Comparison of ENCODE assay signal across 17 cellular contexts in genomic region chr16:88635671-88636070, GRCh38. TPM values are rescaled to one million over a fixed set of nuclear protein-coding genes. Genes with fewer than 3 reads are reported as not detected.
DNase-seq lines count a peak whose midpoint lies in the region; ATAC-seq, FAIRE-seq and TF ChIP-seq lines count a peak whose summit lies in the region.
"Had no signal": no experiment of that assay in that cellular context is flagged by ENCODE, and none has a peak within 500 bp of the region (broad histone marks: within the 10 kb centered on the region; RNA-seq: fewer than 3 reads in every experiment).

No MANE protein-coding gene starts in this region.

- no peak overlapping the region for H2BK5ac ChIP-seq in H1 (ENCODE audit: low read depth, low read length)

- TF ChIP-seq EP300 in H1 (IDR thresholded peaks at IDR 0.05; ENCODE audit: borderline replicate concordance in 1 of 2, low read depth in 2 of 2, low read length in 2 of 2): no peak

- H2AK5ac ChIP-seq in H1 (ENCODE audit: low read depth, low read length): no peak overlapping the region; the same call in 1 of the 2 replicates

- intact Hi-C loops in left cardiac atrium (cut with DNase I): no loop called here

- POLR2A ChIA-PET in H1 (lab: Charles Lee; ENCODE audit: partially characterized antibody): interaction anchor here (1.1 kb wide), 1 partner anchor 19 kb away, joined by 3 read pairs; no protein-coding TSS in a partner anchor

- H3K36me3 ChIP-seq in H1 (ENCODE audit: control insufficient read depth in 2 of 4, insufficient read depth in 4 of 4, low read length in 3 of 4): peaks cover 0 to 13% (median 5%) of the 10 kb centered on the region in 4 experiments; a peak in 3 of 8 replicates

- no peak overlapping the region for H3K4ac ChIP-seq in H1 (replicated peaks; ENCODE audit: insufficient read length, low read depth, low read length)

- no peak overlapping the region for H3K9ac ChIP-seq in H1 (replicated peaks in 1 of 4; ENCODE audit: extremely low read depth in 1 of 4, low read depth in 3 of 4, low read length in 3 of 4)
- H3K9ac ChIP-seq: parathyroid adenoma, SK-N-SH had no signal

- H3K9me3 ChIP-seq in H1 (ENCODE audit: insufficient read depth in 2 of 2, low read depth in 1 of 2, low read length in 1 of 2): no peaks in the 10 kb centered on the region
- H3K9me3 ChIP-seq: heart left ventricle, Peyer's patch, SK-N-SH had no signal

- no peak overlapping the region for H2BK15ac ChIP-seq in H1 (ENCODE audit: low read length)

- H3K4me1 ChIP-seq in H1 (replicated peaks in 1 of 4; ENCODE audit: control insufficient read depth in 3 of 4, insufficient read depth in 4 of 4, low read length in 3 of 4): peaks cover 5 to 49% (median 31%) of the 10 kb centered on the region in 4 experiments
- H3K4me1 ChIP-seq: parathyroid adenoma had no signal

- no peak overlapping the region for H2AFZ ChIP-seq in H1 (ENCODE audit: low read length)
- H2AFZ ChIP-seq: parathyroid adenoma had no signal

- no peak overlapping the region for H4K91ac ChIP-seq in H1 (replicated peaks; ENCODE audit: insufficient read length, low read length)

- no peak overlapping the region for H3K27ac ChIP-seq in H1 (ENCODE audit: low read depth, low read length)
- H3K27ac ChIP-seq: parathyroid adenoma had no signal

- H3K4me2 ChIP-seq in H1 (ENCODE audit: insufficient read depth in 1 of 2, low read depth in 2 of 2, low read length in 2 of 2): peak overlapping the region in 1 of 2 experiments; percentile 60; a peak in 2 of 4 replicates
- H3K4me2 ChIP-seq: SK-N-SH had no signal

- H3K56ac ChIP-seq in H1 (replicated peaks; ENCODE audit: insufficient read length, low read depth, low read length): no peak overlapping the region

- H3K4me1 Mint-ChIP-seq in activated naive CD8-positive, alpha-beta T cell (ENCODE audit: low read depth): peaks cover 37% of the 10 kb centered on the region
- peaks cover 54% of the 10 kb centered on the region for H3K4me1 Mint-ChIP-seq in activated naive CD8-positive, alpha-beta T cell treated with anti-CD3 and anti-CD28 coated beads, Interleukin-2, amount 50 U/mL, for 24 hours
- H3K4me1 Mint-ChIP-seq in type B pancreatic cell (ENCODE audit: unreplicated experiment): peaks cover 5% of the 10 kb centered on the region

- peaks cover 0 to 4% of the 10 kb centered on the region in 2 experiments for H4K20me1 ChIP-seq in H1 (replicated peaks in 1 of 2; ENCODE audit: control insufficient read depth in 1 of 2, insufficient read depth in 2 of 2, low read length in 2 of 2)

- H3K4me3 ChIP-seq in H1 (ENCODE audit: extremely low read depth in 1 of 4, insufficient read depth in 2 of 4, low read depth in 3 of 4, low read length in 4 of 4): no peak overlapping the region

- no peaks in the 10 kb centered on the region for H3K9me3 Mint-ChIP-seq in activated naive CD8-positive, alpha-beta T cell (ENCODE audit: low read depth)
- peaks cover 4% of the 10 kb centered on the region for H3K9me3 Mint-ChIP-seq in activated naive CD8-positive, alpha-beta T cell treated with anti-CD3 and anti-CD28 coated beads, Interleukin-2, amount 50 U/mL, for 24 hours
- no peaks in the 10 kb centered on the region for H3K9me3 Mint-ChIP-seq in type B pancreatic cell

- no peak overlapping the region for H4K5ac ChIP-seq in H1 (ENCODE audit: insufficient read length, low read depth, low read length)

- H3K27me3 Mint-ChIP-seq in activated naive CD8-positive, alpha-beta T cell: no peaks in the 10 kb centered on the region
- H3K27me3 Mint-ChIP-seq in activated naive CD8-positive, alpha-beta T cell treated with anti-CD3 and anti-CD28 coated beads, Interleukin-2, amount 50 U/mL, for 24 hours: peaks cover 22% of the 10 kb centered on the region
- H3K27me3 Mint-ChIP-seq in type B pancreatic cell: peaks cover 22% of the 10 kb centered on the region

- no peaks in the 10 kb centered on the region for H3K79me1 ChIP-seq in H1 (ENCODE audit: low read depth, low read length)

- peak overlapping the region; percentile 41 for H3K4me3 Mint-ChIP-seq in activated naive CD8-positive, alpha-beta T cell
- no peak overlapping the region for H3K4me3 Mint-ChIP-seq in activated naive CD8-positive, alpha-beta T cell treated with anti-CD3 and anti-CD28 coated beads, Interleukin-2, amount 50 U/mL, for 24 hours
- peak overlapping the region; percentile 17 for H3K4me3 Mint-ChIP-seq in type B pancreatic cell

- H4K8ac ChIP-seq in H1 (ENCODE audit: extremely low read depth, insufficient read depth, low read length): no peak overlapping the region

- peaks cover 10% of the 10 kb centered on the region for H3K23me2 ChIP-seq in H1 (ENCODE audit: low read depth, low read length)

- DNase-seq in activated naive CD8-positive, alpha-beta T cell treated with anti-CD3 and anti-CD28 coated beads, Interleukin-2, amount 50 U/mL, for 24 hours: no peak
- DNase-seq in NCI-H345 (lab: John Stamatoyannopoulos, UW) (peak; percentile 68), H1 (ENCODE audit: low read depth in 1 of 2, low spot score in 2 of 2) (no peak), type B pancreatic cell (ENCODE audit: extremely low spot score, unreplicated experiment) (no peak), NCI-H1694 treated with DMSO at 0.1 percent for 48 hours (lab: John Stamatoyannopoulos, UW) (no peak), left cardiac atrium (no peak)
- DNase-seq: activated CD8-positive, alpha-beta memory T cell treated with anti-CD3 and anti-CD28 coated beads, Interleukin-2, amount 10 ng/mL, durations not matched to agents 7 days and 5 days; activated naive CD4-positive, alpha-beta T cell treated with anti-CD3 and anti-CD28 coated beads, Interleukin-2, amount 50 U/mL, for 16 hours; NCI-H510A treated with DMSO at 0.1 percent for 48 hours; SK-N-SH had no signal

- TF ChIP-seq RAD21 in H1 (IDR thresholded peaks at IDR 0.05 in 1 of 2, conservative IDR thresholded peaks at IDR 0.05 in 1 of 2; ENCODE audit: low read depth in 2 of 2, low read length in 2 of 2): no peak

- H3K27me3 ChIP-seq in H1 (replicated peaks in 1 of 4; ENCODE audit: control insufficient read depth in 3 of 4, extremely low read depth in 1 of 4, insufficient read depth in 3 of 4, low read length in 3 of 4): peaks cover 0 to 4% (median 1%) of the 10 kb centered on the region in 4 experiments; a peak in 2 of 7 replicates
- H3K27me3 ChIP-seq: Peyer's patch had no signal

- FAIRE-seq in H1 (lab: Jason Lieb, UNC): no peak
- FAIRE-seq: bronchial epithelial cell had no signal

- no peak overlapping the region for H3K18ac ChIP-seq in H1 (ENCODE audit: extremely low read depth, low read length)

- WGBS in H1 (ENCODE audit: extremely low coverage in 1 of 2, insufficient coverage in 1 of 2, insufficient read length in 1 of 2, insufficient replicate concordance in 2 of 2, low coverage in 1 of 2, low lambda C conversion rate in 2 of 2, missing lambda C conversion rate in 1 of 2), 2 experiments: 90% methylated on average over 11 of the region's 11 CpGs; no CpG with 5 or more reads in 1 of the 2 experiments

- peaks cover 3% of the 10 kb centered on the region for H3K36me3 Mint-ChIP-seq in activated naive CD8-positive, alpha-beta T cell
- H3K36me3 Mint-ChIP-seq in activated naive CD8-positive, alpha-beta T cell treated with anti-CD3 and anti-CD28 coated beads, Interleukin-2, amount 50 U/mL, for 24 hours (ENCODE audit: low read depth): peaks cover 7% of the 10 kb centered on the region
- H3K36me3 Mint-ChIP-seq in type B pancreatic cell: no peaks in the 10 kb centered on the region

- no peak overlapping the region for H3K23ac ChIP-seq in H1 (ENCODE audit: insufficient read length)

- TF ChIP-seq CTCF in H1 (IDR thresholded peaks at IDR 0.05; ENCODE audit: control extremely low read depth in 1 of 3, insufficient read depth in 1 of 3, low read depth in 1 of 3, low read length in 3 of 3) (peak in 1 of 3 experiments; percentile 26; a peak in 1 of 4 replicates), type B pancreatic cell (conservative IDR thresholded peaks at IDR 0.05) (no peak)

- CTCF ChIA-PET in H1 (lab: Charles Lee; ENCODE audit: partially characterized antibody): no interaction called here

- H2BK120ac ChIP-seq in H1 (replicated peaks; ENCODE audit: low read depth, low read length): no peak overlapping the region

- no peak for ATAC-seq in activated naive CD8-positive, alpha-beta T cell treated with anti-CD3 and anti-CD28 coated beads, Interleukin-2, amount 50 U/mL, for 24 hours
- ATAC-seq in HG02759 (IDR thresholded peaks at IDR 0.05; ENCODE audit: unreplicated experiment) (no peak), left cardiac atrium (no peak)
- ATAC-seq: activated CD8-positive, alpha-beta memory T cell treated with anti-CD3 and anti-CD28 coated beads, Interleukin-2, amount 10 ng/mL, durations not matched to agents 7 days and 5 days had no signal

- H2BK12ac ChIP-seq in H1 (ENCODE audit: low read depth, low read length): peak overlapping the region; percentile 39; the same call in 1 of the 2 replicates

- H3K79me2 ChIP-seq in H1 (ENCODE audit: control insufficient read depth in 1 of 2, insufficient read depth in 2 of 2, low read length in 2 of 2): no peaks in the 10 kb centered on the region
- H3K79me2 ChIP-seq: parathyroid adenoma had no signal

- H2BK20ac ChIP-seq in H1 (ENCODE audit: low read length): no peak overlapping the region

- TF ChIP-seq POLR2A in H1 (IDR thresholded peaks at IDR 0.05; ENCODE audit: control extremely low read depth in 1 of 2, low read depth in 2 of 2, low read length in 2 of 2): no peak

- H3K14ac ChIP-seq in H1 (ENCODE audit: insufficient read length): no peak overlapping the region

- H3K27ac Mint-ChIP-seq in activated naive CD8-positive, alpha-beta T cell: no peak overlapping the region
- no peak overlapping the region for H3K27ac Mint-ChIP-seq in activated naive CD8-positive, alpha-beta T cell treated with anti-CD3 and anti-CD28 coated beads, Interleukin-2, amount 50 U/mL, for 24 hours
- no peak overlapping the region for H3K27ac Mint-ChIP-seq in type B pancreatic cell
- H3K27ac Mint-ChIP-seq: activated CD8-positive, alpha-beta memory T cell treated with anti-CD3 and anti-CD28 coated beads, Interleukin-2, amount 10 ng/mL, durations not matched to agents 7 days and 5 days had no signal

RNA-seq across cellular contexts. Expression of gene IL17C, which starts 2.7 kb away (rescaled TPM):
- total RNA-seq in H1 (2021; fragmentation: NEBNext Ultra II Directional; extraction: Animal tissue kit (Norgen Biotek cat#: 25700)): 1.1 and 1.4 TPM in 2 replicates
- 1.9 and 3.0 TPM in 2 replicates for polyA plus RNA-seq in H1 (2011; rRNA removed)
- polyA plus RNA-seq in H1 (2011; cell fraction: cytosol; rRNA removed): 1.4 TPM
- 4.2 TPM for polyA plus RNA-seq in H1 (2011; cell fraction: nucleus; rRNA removed)
- 2.1 to 3.1 TPM (median 2.5 TPM) in 4 replicates for polyA plus RNA-seq in H1 (2012, experiment 1 of 2)
- polyA plus RNA-seq in H1 (2012, experiment 2 of 2): 2.6 TPM
- 3.1 TPM for polyA plus RNA-seq in H1 (2013, experiment 1 of 2)
- 3.4 TPM for polyA plus RNA-seq in H1 (2013, experiment 2 of 2)
- polyA minus RNA-seq in H1 (2011; rRNA and poly(A)+ RNA removed): 0.34 and 0.41 TPM in 2 replicates
- polyA minus RNA-seq in H1 (2011; cell fraction: cytosol; rRNA and poly(A)+ RNA removed): 1.5 TPM
- 2.6 TPM for polyA minus RNA-seq in H1 (2011; cell fraction: nucleus; rRNA and poly(A)+ RNA removed)
- total RNA-seq in type B pancreatic cell (ENCODE audit: low replicate concordance) (0.39 TPM in 1 of 2 replicates, not detected in the other), left cardiac atrium (not detected)
- total RNA-seq: Daoy, heart left ventricle, Peyer's patch had no signal
- polyA plus RNA-seq: heart left ventricle had no signal

RNA-seq across cellular contexts. Expression of gene CYBA, which starts 15.2 kb away (rescaled TPM):
- 136 and 161 TPM in 2 replicates for total RNA-seq in H1 (2021; fragmentation: NEBNext Ultra II Directional; extraction: Animal tissue kit (Norgen Biotek cat#: 25700))
- 254 and 340 TPM in 2 replicates for polyA plus RNA-seq in H1 (2011; rRNA removed)
- polyA plus RNA-seq in H1 (2011; cell fraction: cytosol; rRNA removed): 233 TPM
- polyA plus RNA-seq in H1 (2011; cell fraction: nucleus; rRNA removed): 322 TPM
- 69.1 to 193 TPM (median 184 TPM) in 4 replicates for polyA plus RNA-seq in H1 (2012, experiment 1 of 2)
- 245 TPM for polyA plus RNA-seq in H1 (2012, experiment 2 of 2)
- polyA plus RNA-seq in H1 (2013, experiment 1 of 2): 267 TPM
- 285 TPM for polyA plus RNA-seq in H1 (2013, experiment 2 of 2)
- 41.6 and 53.9 TPM in 2 replicates for polyA minus RNA-seq in H1 (2011; rRNA and poly(A)+ RNA removed)
- 80.0 TPM for polyA minus RNA-seq in H1 (2011; cell fraction: cytosol; rRNA and poly(A)+ RNA removed)
- polyA minus RNA-seq in H1 (2011; cell fraction: nucleus; rRNA and poly(A)+ RNA removed): 68.6 TPM
- total RNA-seq in type B pancreatic cell (ENCODE audit: low replicate concordance) (120 and 144 TPM in 2 replicates), left cardiac atrium (100 to 1,000 TPM in 1 of 2 donors, 10 to 100 TPM in 1; 58.9 to 131 TPM)

RNA-seq across cellular contexts. Expression of gene MVD, which starts 27.2 kb away (rescaled TPM):
- 77.3 and 80.6 TPM in 2 replicates for total RNA-seq in H1 (2021; fragmentation: NEBNext Ultra II Directional; extraction: Animal tissue kit (Norgen Biotek cat#: 25700))
- 47.2 and 72.1 TPM in 2 replicates for polyA plus RNA-seq in H1 (2011; rRNA removed)
- 74.6 TPM for polyA plus RNA-seq in H1 (2011; cell fraction: cytosol; rRNA removed)
- 130 TPM for polyA plus RNA-seq in H1 (2011; cell fraction: nucleus; rRNA removed)
- 52.7 to 95.2 TPM (median 88.5 TPM) in 4 replicates for polyA plus RNA-seq in H1 (2012, experiment 1 of 2)
- 64.7 TPM for polyA plus RNA-seq in H1 (2012, experiment 2 of 2)
- polyA plus RNA-seq in H1 (2013, experiment 1 of 2): 71.4 TPM
- polyA plus RNA-seq in H1 (2013, experiment 2 of 2): 71.3 TPM
- polyA minus RNA-seq in H1 (2011; rRNA and poly(A)+ RNA removed): 15.9 and 21.7 TPM in 2 replicates
- 39.8 TPM for polyA minus RNA-seq in H1 (2011; cell fraction: cytosol; rRNA and poly(A)+ RNA removed)
- polyA minus RNA-seq in H1 (2011; cell fraction: nucleus; rRNA and poly(A)+ RNA removed): 41.1 TPM
- total RNA-seq in type B pancreatic cell (ENCODE audit: low replicate concordance): 59.0 and 60.6 TPM in 2 replicates
- 10 to 100 TPM; 31.3 to 32.9 TPM for total RNA-seq in left cardiac atrium

RNA-seq across cellular contexts. Expression of gene SNAI3, which starts 50.6 kb away (rescaled TPM):
- total RNA-seq in H1 (2021; fragmentation: NEBNext Ultra II Directional; extraction: Animal tissue kit (Norgen Biotek cat#: 25700)): 8.5 and 8.7 TPM in 2 replicates
- polyA plus RNA-seq in H1 (2011; rRNA removed): 13.3 and 15.8 TPM in 2 replicates
- 9.4 TPM for polyA plus RNA-seq in H1 (2011; cell fraction: cytosol; rRNA removed)
- 11.3 TPM for polyA plus RNA-seq in H1 (2011; cell fraction: nucleus; rRNA removed)
- 5.5 to 8.7 TPM (median 8.3 TPM) in 4 replicates for polyA plus RNA-seq in H1 (2012, experiment 1 of 2)
- 9.6 TPM for polyA plus RNA-seq in H1 (2012, experiment 2 of 2)
- polyA plus RNA-seq in H1 (2013, experiment 1 of 2): 9.0 TPM
- polyA plus RNA-seq in H1 (2013, experiment 2 of 2): 9.0 TPM
- 4.3 and 5.2 TPM in 2 replicates for polyA minus RNA-seq in H1 (2011; rRNA and poly(A)+ RNA removed)
- polyA minus RNA-seq in H1 (2011; cell fraction: cytosol; rRNA and poly(A)+ RNA removed): 7.3 TPM
- polyA minus RNA-seq in H1 (2011; cell fraction: nucleus; rRNA and poly(A)+ RNA removed): 4.7 TPM
- total RNA-seq in type B pancreatic cell (ENCODE audit: low replicate concordance) (0.68 and 0.79 TPM in 2 replicates), left cardiac atrium (1 to 10 TPM in 1 of 2 donors, under 1 TPM in 1; 0.55 to 2.7 TPM)
- total RNA-seq: bronchial epithelial cell, Daoy had no signal
